Comparison of ENCODE assay signal across 1 cellular context in the genomic region with DNA sequence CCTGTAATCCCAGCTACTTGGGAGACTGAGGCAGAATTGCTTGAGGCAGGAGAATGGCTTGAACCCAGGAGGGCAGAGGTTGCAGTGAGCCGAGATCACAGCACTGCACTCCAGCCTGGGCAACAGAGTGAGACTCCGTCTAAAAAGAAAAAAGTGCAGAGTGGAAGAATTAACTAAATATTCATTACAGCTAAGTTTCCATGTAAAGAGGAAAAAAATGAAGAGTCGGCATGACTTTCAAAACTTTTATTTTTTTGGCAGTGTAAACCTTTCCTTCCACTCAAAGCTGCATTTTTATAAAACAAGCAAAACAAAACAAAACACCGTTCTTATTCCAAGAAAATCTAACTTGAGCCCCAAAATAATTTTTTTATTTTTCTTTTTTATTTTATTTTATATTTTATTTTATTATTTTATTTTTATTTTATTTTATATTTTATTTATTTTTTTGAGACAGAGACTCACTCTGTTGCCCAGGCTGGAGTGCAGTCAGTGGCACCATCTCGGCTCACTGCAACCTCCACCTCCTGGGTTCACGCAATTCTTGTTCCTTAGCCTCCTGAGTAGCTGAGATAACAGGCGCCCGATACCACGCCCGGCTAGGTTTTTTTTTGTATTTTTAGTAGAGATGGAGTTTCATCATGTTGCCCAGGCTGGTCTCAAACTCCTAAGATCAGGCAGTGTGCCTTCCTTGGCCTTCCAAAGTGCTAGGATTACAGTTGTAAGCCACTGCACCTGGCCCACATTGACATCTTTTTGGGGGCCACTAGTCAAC.
TF ChIP-seq lines count a peak whose summit lies in the region.

No MANE protein-coding gene starts in this region.

TF ChIP-seq in K562, 482 proteins besides CTCF, POLR2A, EP300 and RAD21 (continued from another document and continues in another):
- TF ChIP-seq, protein P1, sequence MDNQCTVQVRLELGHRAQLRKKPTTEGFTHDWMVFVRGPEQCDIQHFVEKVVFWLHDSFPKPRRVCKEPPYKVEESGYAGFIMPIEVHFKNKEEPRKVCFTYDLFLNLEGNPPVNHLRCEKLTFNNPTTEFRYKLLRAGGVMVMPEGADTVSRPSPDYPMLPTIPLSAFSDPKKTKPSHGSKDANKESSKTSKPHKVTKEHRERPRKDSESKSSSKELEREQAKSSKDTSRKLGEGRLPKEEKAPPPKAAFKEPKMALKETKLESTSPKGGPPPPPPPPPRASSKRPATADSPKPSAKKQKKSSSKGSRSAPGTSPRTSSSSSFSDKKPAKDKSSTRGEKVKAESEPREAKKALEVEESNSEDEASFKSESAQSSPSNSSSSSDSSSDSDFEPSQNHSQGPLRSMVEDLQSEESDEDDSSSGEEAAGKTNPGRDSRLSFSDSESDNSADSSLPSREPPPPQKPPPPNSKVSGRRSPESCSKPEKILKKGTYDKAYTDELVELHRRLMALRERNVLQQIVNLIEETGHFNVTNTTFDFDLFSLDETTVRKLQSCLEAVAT (IDR thresholded peaks at IDR 0.05) = no peak
- peak; percentile 66 for TF ChIP-seq DPF2 (IDR thresholded peaks at IDR 0.05)
- TF ChIP-seq CHD1 (IDR thresholded peaks at IDR 0.05; ENCODE audit: low read length) = no peak
- TF ChIP-seq, protein P2, sequence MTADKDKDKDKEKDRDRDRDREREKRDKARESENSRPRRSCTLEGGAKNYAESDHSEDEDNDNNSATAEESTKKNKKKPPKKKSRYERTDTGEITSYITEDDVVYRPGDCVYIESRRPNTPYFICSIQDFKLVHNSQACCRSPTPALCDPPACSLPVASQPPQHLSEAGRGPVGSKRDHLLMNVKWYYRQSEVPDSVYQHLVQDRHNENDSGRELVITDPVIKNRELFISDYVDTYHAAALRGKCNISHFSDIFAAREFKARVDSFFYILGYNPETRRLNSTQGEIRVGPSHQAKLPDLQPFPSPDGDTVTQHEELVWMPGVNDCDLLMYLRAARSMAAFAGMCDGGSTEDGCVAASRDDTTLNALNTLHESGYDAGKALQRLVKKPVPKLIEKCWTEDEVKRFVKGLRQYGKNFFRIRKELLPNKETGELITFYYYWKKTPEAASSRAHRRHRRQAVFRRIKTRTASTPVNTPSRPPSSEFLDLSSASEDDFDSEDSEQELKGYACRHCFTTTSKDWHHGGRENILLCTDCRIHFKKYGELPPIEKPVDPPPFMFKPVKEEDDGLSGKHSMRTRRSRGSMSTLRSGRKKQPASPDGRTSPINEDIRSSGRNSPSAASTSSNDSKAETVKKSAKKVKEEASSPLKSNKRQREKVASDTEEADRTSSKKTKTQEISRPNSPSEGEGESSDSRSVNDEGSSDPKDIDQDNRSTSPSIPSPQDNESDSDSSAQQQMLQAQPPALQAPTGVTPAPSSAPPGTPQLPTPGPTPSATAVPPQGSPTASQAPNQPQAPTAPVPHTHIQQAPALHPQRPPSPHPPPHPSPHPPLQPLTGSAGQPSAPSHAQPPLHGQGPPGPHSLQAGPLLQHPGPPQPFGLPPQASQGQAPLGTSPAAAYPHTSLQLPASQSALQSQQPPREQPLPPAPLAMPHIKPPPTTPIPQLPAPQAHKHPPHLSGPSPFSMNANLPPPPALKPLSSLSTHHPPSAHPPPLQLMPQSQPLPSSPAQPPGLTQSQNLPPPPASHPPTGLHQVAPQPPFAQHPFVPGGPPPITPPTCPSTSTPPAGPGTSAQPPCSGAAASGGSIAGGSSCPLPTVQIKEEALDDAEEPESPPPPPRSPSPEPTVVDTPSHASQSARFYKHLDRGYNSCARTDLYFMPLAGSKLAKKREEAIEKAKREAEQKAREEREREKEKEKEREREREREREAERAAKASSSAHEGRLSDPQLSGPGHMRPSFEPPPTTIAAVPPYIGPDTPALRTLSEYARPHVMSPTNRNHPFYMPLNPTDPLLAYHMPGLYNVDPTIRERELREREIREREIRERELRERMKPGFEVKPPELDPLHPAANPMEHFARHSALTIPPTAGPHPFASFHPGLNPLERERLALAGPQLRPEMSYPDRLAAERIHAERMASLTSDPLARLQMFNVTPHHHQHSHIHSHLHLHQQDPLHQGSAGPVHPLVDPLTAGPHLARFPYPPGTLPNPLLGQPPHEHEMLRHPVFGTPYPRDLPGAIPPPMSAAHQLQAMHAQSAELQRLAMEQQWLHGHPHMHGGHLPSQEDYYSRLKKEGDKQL (CRISPR knock-in tag; IDR thresholded peaks at IDR 0.05; ENCODE audit: borderline replicate concordance) = no peak
- no peak for TF ChIP-seq ZC3H11A (IDR thresholded peaks at IDR 0.05; ENCODE audit: low read depth, low read length)
- TF ChIP-seq, protein P3, sequence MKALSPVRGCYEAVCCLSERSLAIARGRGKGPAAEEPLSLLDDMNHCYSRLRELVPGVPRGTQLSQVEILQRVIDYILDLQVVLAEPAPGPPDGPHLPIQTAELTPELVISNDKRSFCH (CRISPR knock-in tag; IDR thresholded peaks at IDR 0.05) = no peak
- TF ChIP-seq, protein P3 (tag; IDR thresholded peaks at IDR 0.05) = no peak
- no peak for TF ChIP-seq E2F3 (CRISPR knock-in tag; IDR thresholded peaks at IDR 0.05)
- no peak for TF ChIP-seq ZNF507 (tag; conservative IDR thresholded peaks at IDR 0.05)
- TF ChIP-seq YY1 (IDR thresholded peaks at IDR 0.05; ENCODE audit: borderline replicate concordance in 1 of 3, control insufficient read depth in 1 of 3, extremely low read depth in 1 of 3, insufficient read depth in 3 of 3, insufficient read length in 1 of 3, insufficient replicate concordance in 2 of 3, low read depth in 1 of 3, low read length in 2 of 3) = no peak
- TF ChIP-seq SRSF9 (IDR thresholded peaks at IDR 0.05; ENCODE audit: borderline replicate concordance, low read depth, low read length) = no peak
- peak; percentile 40 for TF ChIP-seq MAFG (tag; conservative IDR thresholded peaks at IDR 0.05)
- TF ChIP-seq, protein P4, sequence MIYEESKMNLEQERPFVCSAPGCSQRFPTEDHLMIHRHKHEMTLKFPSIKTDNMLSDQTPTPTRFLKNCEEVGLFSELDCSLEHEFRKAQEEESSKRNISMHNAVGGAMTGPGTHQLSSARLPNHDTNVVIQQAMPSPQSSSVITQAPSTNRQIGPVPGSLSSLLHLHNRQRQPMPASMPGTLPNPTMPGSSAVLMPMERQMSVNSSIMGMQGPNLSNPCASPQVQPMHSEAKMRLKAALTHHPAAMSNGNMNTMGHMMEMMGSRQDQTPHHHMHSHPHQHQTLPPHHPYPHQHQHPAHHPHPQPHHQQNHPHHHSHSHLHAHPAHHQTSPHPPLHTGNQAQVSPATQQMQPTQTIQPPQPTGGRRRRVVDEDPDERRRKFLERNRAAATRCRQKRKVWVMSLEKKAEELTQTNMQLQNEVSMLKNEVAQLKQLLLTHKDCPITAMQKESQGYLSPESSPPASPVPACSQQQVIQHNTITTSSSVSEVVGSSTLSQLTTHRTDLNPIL (CRISPR knock-in tag; IDR thresholded peaks at IDR 0.05) = no peak
- TF ChIP-seq EP400 (IDR thresholded peaks at IDR 0.05) = peak; percentile 15; the same call in 1 of the 2 replicates
- TF ChIP-seq TAL1 (IDR thresholded peaks at IDR 0.05) = peak; percentile 42; the same call in 1 of the 2 replicates
- TF ChIP-seq ARID1B (IDR thresholded peaks at IDR 0.05) = peak; percentile 65
- no peak for TF ChIP-seq ZNF212 (CRISPR knock-in tag; IDR thresholded peaks at IDR 0.05)
- no peak for TF ChIP-seq ZNF778 (CRISPR knock-in tag; IDR thresholded peaks at IDR 0.05)
- no peak for TF ChIP-seq FOXJ3 (CRISPR knock-in tag; IDR thresholded peaks at IDR 0.05)
- TF ChIP-seq HNRNPH1 (optimal IDR thresholded peaks at IDR 0.05; ENCODE audit: low read depth, low read length) = no peak
- TF ChIP-seq SMAD4 (CRISPR knock-in tag; conservative IDR thresholded peaks at IDR 0.05) = peak; percentile 28; the same call in 1 of the 2 replicates
- TF ChIP-seq ZEB2 (IDR thresholded peaks at IDR 0.05) = no peak
- TF ChIP-seq RBM34 (IDR thresholded peaks at IDR 0.05; ENCODE audit: borderline replicate concordance, insufficient read depth, low read length) = no peak
- TF ChIP-seq, protein P5, sequence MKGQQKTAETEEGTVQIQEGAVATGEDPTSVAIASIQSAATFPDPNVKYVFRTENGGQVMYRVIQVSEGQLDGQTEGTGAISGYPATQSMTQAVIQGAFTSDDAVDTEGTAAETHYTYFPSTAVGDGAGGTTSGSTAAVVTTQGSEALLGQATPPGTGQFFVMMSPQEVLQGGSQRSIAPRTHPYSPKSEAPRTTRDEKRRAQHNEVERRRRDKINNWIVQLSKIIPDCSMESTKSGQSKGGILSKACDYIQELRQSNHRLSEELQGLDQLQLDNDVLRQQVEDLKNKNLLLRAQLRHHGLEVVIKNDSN (CRISPR knock-in tag; IDR thresholded peaks at IDR 0.05) = no peak
- TF ChIP-seq, protein P6, sequence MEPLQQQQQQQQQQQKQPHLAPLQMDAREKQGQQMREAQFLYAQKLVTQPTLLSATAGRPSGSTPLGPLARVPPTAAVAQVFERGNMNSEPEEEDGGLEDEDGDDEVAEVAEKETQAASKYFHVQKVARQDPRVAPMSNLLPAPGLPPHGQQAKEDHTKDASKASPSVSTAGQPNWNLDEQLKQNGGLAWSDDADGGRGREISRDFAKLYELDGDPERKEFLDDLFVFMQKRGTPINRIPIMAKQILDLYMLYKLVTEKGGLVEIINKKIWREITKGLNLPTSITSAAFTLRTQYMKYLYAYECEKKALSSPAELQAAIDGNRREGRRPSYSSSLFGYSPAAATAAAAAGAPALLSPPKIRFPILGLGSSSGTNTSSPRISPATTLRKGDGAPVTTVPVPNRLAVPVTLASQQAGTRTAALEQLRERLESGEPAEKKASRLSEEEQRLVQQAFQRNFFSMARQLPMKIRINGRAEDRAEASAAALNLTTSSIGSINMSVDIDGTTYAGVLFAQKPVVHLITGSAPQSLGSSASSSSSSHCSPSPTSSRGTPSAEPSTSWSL (CRISPR knock-in tag; IDR thresholded peaks at IDR 0.05; ENCODE audit: borderline replicate concordance) = no peak
- TF ChIP-seq, protein P7, sequence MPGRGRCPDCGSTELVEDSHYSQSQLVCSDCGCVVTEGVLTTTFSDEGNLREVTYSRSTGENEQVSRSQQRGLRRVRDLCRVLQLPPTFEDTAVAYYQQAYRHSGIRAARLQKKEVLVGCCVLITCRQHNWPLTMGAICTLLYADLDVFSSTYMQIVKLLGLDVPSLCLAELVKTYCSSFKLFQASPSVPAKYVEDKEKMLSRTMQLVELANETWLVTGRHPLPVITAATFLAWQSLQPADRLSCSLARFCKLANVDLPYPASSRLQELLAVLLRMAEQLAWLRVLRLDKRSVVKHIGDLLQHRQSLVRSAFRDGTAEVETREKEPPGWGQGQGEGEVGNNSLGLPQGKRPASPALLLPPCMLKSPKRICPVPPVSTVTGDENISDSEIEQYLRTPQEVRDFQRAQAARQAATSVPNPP (IDR thresholded peaks at IDR 0.05; ENCODE audit: borderline replicate concordance, insufficient read depth, insufficient read length) = no peak
- TF ChIP-seq NR3C1 (CRISPR knock-in tag; IDR thresholded peaks at IDR 0.05) = no peak
- no peak for TF ChIP-seq NR2C1 (IDR thresholded peaks at IDR 0.05)
- no peak for TF ChIP-seq NR2C1 (tag; IDR thresholded peaks at IDR 0.05)
- peak; percentile 56 for TF ChIP-seq SMARCA4 (IDR thresholded peaks at IDR 0.05)
- TF ChIP-seq DMBX1 (CRISPR knock-in tag; IDR thresholded peaks at IDR 0.05; ENCODE audit: borderline replicate concordance) = 0 out of 2 replicates have a peak, but pooled peaks have one; percentile 30
- TF ChIP-seq, protein P8, sequence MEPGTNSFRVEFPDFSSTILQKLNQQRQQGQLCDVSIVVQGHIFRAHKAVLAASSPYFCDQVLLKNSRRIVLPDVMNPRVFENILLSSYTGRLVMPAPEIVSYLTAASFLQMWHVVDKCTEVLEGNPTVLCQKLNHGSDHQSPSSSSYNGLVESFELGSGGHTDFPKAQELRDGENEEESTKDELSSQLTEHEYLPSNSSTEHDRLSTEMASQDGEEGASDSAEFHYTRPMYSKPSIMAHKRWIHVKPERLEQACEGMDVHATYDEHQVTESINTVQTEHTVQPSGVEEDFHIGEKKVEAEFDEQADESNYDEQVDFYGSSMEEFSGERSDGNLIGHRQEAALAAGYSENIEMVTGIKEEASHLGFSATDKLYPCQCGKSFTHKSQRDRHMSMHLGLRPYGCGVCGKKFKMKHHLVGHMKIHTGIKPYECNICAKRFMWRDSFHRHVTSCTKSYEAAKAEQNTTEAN (CRISPR knock-in tag; IDR thresholded peaks at IDR 0.05) = no peak
- no peak for TF ChIP-seq ZNF24 (IDR thresholded peaks at IDR 0.05)
- TF ChIP-seq CXXC5 (CRISPR knock-in tag; IDR thresholded peaks at IDR 0.05) = peak; percentile 64
- no peak for TF ChIP-seq KDM2B (CRISPR knock-in tag; IDR thresholded peaks at IDR 0.05)
- TF ChIP-seq PTBP1 (IDR thresholded peaks at IDR 0.05; ENCODE audit: low read depth, low read length) = no peak
- TF ChIP-seq, protein P9, sequence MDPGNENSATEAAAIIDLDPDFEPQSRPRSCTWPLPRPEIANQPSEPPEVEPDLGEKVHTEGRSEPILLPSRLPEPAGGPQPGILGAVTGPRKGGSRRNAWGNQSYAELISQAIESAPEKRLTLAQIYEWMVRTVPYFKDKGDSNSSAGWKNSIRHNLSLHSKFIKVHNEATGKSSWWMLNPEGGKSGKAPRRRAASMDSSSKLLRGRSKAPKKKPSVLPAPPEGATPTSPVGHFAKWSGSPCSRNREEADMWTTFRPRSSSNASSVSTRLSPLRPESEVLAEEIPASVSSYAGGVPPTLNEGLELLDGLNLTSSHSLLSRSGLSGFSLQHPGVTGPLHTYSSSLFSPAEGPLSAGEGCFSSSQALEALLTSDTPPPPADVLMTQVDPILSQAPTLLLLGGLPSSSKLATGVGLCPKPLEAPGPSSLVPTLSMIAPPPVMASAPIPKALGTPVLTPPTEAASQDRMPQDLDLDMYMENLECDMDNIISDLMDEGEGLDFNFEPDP (CRISPR knock-in tag; IDR thresholded peaks at IDR 0.05) = no peak
- no peak for TF ChIP-seq ZNF766 (CRISPR knock-in tag; conservative IDR thresholded peaks at IDR 0.05)
